ENCODE assay signal across 11 cellular contexts in genomic region chr9:108551030-108551964, GRCh38.
DNase-seq lines count a peak whose midpoint lies in the region; ATAC-seq and TF ChIP-seq lines count a peak whose summit lies in the region.
"Had no signal": no experiment of that assay in that cellular context is flagged by ENCODE, and none has a peak within 500 bp of the region (broad histone marks: within the 10 kb centered on the region; RNA-seq: fewer than 3 reads in every experiment).

No MANE protein-coding gene starts in this region.

- no peak for ATAC-seq in HG03442 (IDR thresholded peaks at IDR 0.05; ENCODE audit: unreplicated experiment)
- ATAC-seq: gastroesophageal sphincter had no signal

- H3K4me3 ChIP-seq in AG09309 (ENCODE audit: control insufficient read depth, low read depth, low read length) (peak overlapping the region; percentile 12), brain microvascular endothelial cell (ENCODE audit: low read depth, low read length) (no peak overlapping the region)
- H3K4me3 ChIP-seq: gastroesophageal sphincter had no signal

- DNase-seq in AG09309 (ENCODE audit: low read depth) (peak; percentile 83), LHCN-M2 (ENCODE audit: low read depth) (peak; percentile 93), brain microvascular endothelial cell (peak; percentile 91), myocyte (ENCODE audit: low read depth) (peak; percentile 84), medulla oblongata (ENCODE audit: extremely low spot score) (no peak), NCI-H1048 (lab: John Stamatoyannopoulos, UW) (no peak), NCI-H2081 (lab: John Stamatoyannopoulos, UW) (no peak)
- DNase-seq: activated gamma-delta T cell, Caco-2 had no signal

- H3K27ac ChIP-seq in brain microvascular endothelial cell: no peak overlapping the region
- H3K27ac ChIP-seq: gastroesophageal sphincter had no signal

- in situ Hi-C loops in brain microvascular endothelial cell (cut with HindIII; ENCODE audit: low pct_ligation_motif_present, low sequenced_read_pairs): no loop called here

- TF ChIP-seq CTCF in AG09309 (IDR thresholded peaks at IDR 0.05; ENCODE audit: control insufficient read depth, insufficient read depth, low read depth, low read length, missing control alignments) (no peak), brain microvascular endothelial cell (IDR thresholded peaks at IDR 0.05; ENCODE audit: low read depth, low read length, missing control alignments) (no peak)

- no peaks in the 10 kb centered on the region for H3K36me3 ChIP-seq in brain microvascular endothelial cell (replicated peaks)
- H3K36me3 ChIP-seq: gastroesophageal sphincter had no signal

- H3K27me3 ChIP-seq in brain microvascular endothelial cell (replicated peaks): no peaks in the 10 kb centered on the region
- H3K27me3 ChIP-seq: gastroesophageal sphincter had no signal

Comparison
In these comparisons a context has a peak if more than half of its experiments do, and no peak if none do; other contexts are left out.
1. DNase-seq: peak in AG09309 (single experiment), LHCN-M2 (single experiment), brain microvascular endothelial cell (single experiment) and myocyte (single experiment); none in medulla oblongata (single experiment), NCI-H1048 (single experiment) and NCI-H2081 (0 of 2).